9 cellular contexts compared by ENCODE assay signal in the genomic region with DNA sequence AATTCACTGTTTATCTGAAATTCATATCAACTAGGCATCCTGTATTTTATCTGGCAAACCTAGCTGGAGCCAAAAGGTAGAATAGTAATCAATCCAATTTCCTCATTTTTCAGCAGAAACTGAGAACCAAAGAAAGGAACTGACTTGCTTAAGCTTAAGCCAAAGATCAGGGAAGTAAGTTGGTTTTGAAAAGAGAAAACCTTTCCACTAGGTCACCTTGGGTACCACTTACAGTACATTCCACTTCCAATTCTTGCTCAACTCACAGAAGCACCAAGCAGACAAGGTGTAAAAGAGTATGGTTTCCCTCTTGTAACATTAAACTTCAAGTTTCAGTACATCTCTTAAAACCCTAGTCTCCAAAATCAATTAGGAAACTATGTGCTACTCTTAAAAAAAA.
DNase-seq lines count a peak whose midpoint lies in the region; ATAC-seq and TF ChIP-seq lines count a peak whose summit lies in the region.
"Had no signal": no experiment of that assay in that cellular context is flagged by ENCODE, and none has a peak within 500 bp of the region (broad histone marks: within the 10 kb centered on the region; RNA-seq: fewer than 3 reads in every experiment).

No MANE protein-coding gene starts in this region.

- intact Hi-C loops in breast epithelium (cut with DNase I; ENCODE audit: low total_unique reads): no loop called here

- TF ChIP-seq CTCF in DND-41 (IDR thresholded peaks at IDR 0.05; ENCODE audit: borderline replicate concordance, extremely low read depth, low read length, poor library complexity, severe bottlenecking) (no peak), breast epithelium (IDR thresholded peaks at IDR 0.05) (no peak), neural cell (IDR thresholded peaks at IDR 0.05; ENCODE audit: poor library complexity, severe bottlenecking) (no peak)

- no peak for TF ChIP-seq EP300 in neural cell (conservative IDR thresholded peaks at IDR 0.05; ENCODE audit: poor library complexity, severe bottlenecking)

- no peak for TF ChIP-seq RAD21 in neural cell (conservative IDR thresholded peaks at IDR 0.05)

- no peaks in the 10 kb centered on the region for H3K36me3 ChIP-seq in DND-41 (ENCODE audit: insufficient read depth, low read length)
- H3K36me3 ChIP-seq in breast epithelium: no peaks in the 10 kb centered on the region
- no peaks in the 10 kb centered on the region for H3K36me3 ChIP-seq in neural cell (ENCODE audit: insufficient read depth, low read length)

- H3K9ac ChIP-seq in DND-41 (ENCODE audit: low read depth, low read length) (peak overlapping the region; percentile 75; the same call in 1 of the 2 replicates), neural cell (ENCODE audit: low read length) (no peak overlapping the region)

- H3K79me2 ChIP-seq in DND-41 (ENCODE audit: insufficient read depth, low read length) (peaks cover 16% of the 10 kb centered on the region), neural cell (replicated peaks; ENCODE audit: insufficient read depth, low read length) (peaks cover 25% of the 10 kb centered on the region)

- DNase-seq in DND-41 (no peak), MV-4-11 (lab: John Stamatoyannopoulos, UW) (peak; percentile 63), breast epithelium (ENCODE audit: low spot score in 2 of 2) (no peak), NCI-H226 (no peak)
- DNase-seq in effector CD4-positive, alpha-beta T cell: no peak
- DNase-seq: NCI-H1105 had no signal

- H2AFZ ChIP-seq in DND-41 (ENCODE audit: low read depth, low read length): no peak overlapping the region
- H2AFZ ChIP-seq in neural cell (ENCODE audit: low read depth, low read length): no peak overlapping the region

- TF ChIP-seq POLR2A in breast epithelium (IDR thresholded peaks at IDR 0.05): no peak

- H3K9me3 ChIP-seq in DND-41 (ENCODE audit: insufficient read depth, low read length, severe bottlenecking) (peaks cover 3% of the 10 kb centered on the region), breast epithelium (no peaks in the 10 kb centered on the region), neural cell (ENCODE audit: low read length) (no peaks in the 10 kb centered on the region)

- peaks cover 29% of the 10 kb centered on the region for H3K4me1 ChIP-seq in DND-41 (ENCODE audit: insufficient read depth, low read length)
- H3K4me1 ChIP-seq in breast epithelium: no peaks in the 10 kb centered on the region

- H4K20me1 ChIP-seq in DND-41 (ENCODE audit: insufficient read depth, low read length) (no peaks in the 10 kb centered on the region), neural cell (ENCODE audit: insufficient read depth) (no peaks in the 10 kb centered on the region)

- no peak overlapping the region for H3K27ac ChIP-seq in DND-41 (ENCODE audit: low read length)
- no peak overlapping the region for H3K27ac ChIP-seq in breast epithelium
- no peak overlapping the region for H3K27ac ChIP-seq in neural cell (ENCODE audit: low read length)

- H3K27me3 ChIP-seq in DND-41 (ENCODE audit: insufficient read depth, low read length, poor library complexity) (no peaks in the 10 kb centered on the region), breast epithelium (no peaks in the 10 kb centered on the region), neural cell (ENCODE audit: insufficient read depth, low read depth, low read length) (no peaks in the 10 kb centered on the region)

- ATAC-seq in DND-41 (ENCODE audit: insufficient read depth, low read depth) (no peak), HG03565 (IDR thresholded peaks at IDR 0.05; ENCODE audit: unreplicated experiment) (no peak), GM21423 (IDR thresholded peaks at IDR 0.05; ENCODE audit: unreplicated experiment) (no peak)

- no peaks in the 10 kb centered on the region for H3K9me2 ChIP-seq in neural cell (ENCODE audit: insufficient read depth, low read length)

- no peaks in the 10 kb centered on the region for H3F3A ChIP-seq in neural cell (ENCODE audit: insufficient read depth, low read length, poor library complexity, severe bottlenecking)

- H3K4me2 ChIP-seq in DND-41 (ENCODE audit: insufficient read depth, low read length) (peak overlapping the region; percentile 76), neural cell (ENCODE audit: low read length) (peak overlapping the region; percentile 76)

- H3K4me3 ChIP-seq in DND-41 (ENCODE audit: low read depth in 1 of 2, low read length in 2 of 2) (peak overlapping the region in 1 of 2 experiments; percentile 93; a peak in 1 of 4 replicates), breast epithelium (peak overlapping the region in 2 of 3 donors; percentile 87 to 89), neural cell (ENCODE audit: low read length) (peak overlapping the region; percentile 92)

TF ChIP-seq in neural cell, 6 proteins besides CTCF, POLR2A, EP300 and RAD21:
- TF ChIP-seq SMC3 (conservative IDR thresholded peaks at IDR 0.05; ENCODE audit: poor library complexity) (no peak), TAF1 (IDR thresholded peaks at IDR 0.05; ENCODE audit: low read depth) (no peak), POLR2AphosphoS5 (IDR thresholded peaks at IDR 0.05) (no peak), EZH2 (IDR thresholded peaks at IDR 0.05; ENCODE audit: borderline replicate concordance, insufficient read depth, low read length, poor library complexity, severe bottlenecking) (no peak), MXI1 (conservative IDR thresholded peaks at IDR 0.05; ENCODE audit: poor library complexity, severe bottlenecking) (no peak)
- TF ChIP-seq, protein P1, sequence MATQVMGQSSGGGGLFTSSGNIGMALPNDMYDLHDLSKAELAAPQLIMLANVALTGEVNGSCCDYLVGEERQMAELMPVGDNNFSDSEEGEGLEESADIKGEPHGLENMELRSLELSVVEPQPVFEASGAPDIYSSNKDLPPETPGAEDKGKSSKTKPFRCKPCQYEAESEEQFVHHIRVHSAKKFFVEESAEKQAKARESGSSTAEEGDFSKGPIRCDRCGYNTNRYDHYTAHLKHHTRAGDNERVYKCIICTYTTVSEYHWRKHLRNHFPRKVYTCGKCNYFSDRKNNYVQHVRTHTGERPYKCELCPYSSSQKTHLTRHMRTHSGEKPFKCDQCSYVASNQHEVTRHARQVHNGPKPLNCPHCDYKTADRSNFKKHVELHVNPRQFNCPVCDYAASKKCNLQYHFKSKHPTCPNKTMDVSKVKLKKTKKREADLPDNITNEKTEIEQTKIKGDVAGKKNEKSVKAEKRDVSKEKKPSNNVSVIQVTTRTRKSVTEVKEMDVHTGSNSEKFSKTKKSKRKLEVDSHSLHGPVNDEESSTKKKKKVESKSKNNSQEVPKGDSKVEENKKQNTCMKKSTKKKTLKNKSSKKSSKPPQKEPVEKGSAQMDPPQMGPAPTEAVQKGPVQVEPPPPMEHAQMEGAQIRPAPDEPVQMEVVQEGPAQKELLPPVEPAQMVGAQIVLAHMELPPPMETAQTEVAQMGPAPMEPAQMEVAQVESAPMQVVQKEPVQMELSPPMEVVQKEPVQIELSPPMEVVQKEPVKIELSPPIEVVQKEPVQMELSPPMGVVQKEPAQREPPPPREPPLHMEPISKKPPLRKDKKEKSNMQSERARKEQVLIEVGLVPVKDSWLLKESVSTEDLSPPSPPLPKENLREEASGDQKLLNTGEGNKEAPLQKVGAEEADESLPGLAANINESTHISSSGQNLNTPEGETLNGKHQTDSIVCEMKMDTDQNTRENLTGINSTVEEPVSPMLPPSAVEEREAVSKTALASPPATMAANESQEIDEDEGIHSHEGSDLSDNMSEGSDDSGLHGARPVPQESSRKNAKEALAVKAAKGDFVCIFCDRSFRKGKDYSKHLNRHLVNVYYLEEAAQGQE (IDR thresholded peaks at IDR 0.05; ENCODE audit: borderline replicate concordance): no peak
